Comparison of ENCODE assay signal across 12 cellular contexts in genomic region chr21:42078247-42079007, GRCh38. TPM values are rescaled to one million over a fixed set of nuclear protein-coding genes. Genes with fewer than 3 reads are reported as not detected.
"Had no signal": no experiment of that assay in that cellular context is flagged by ENCODE, and none has a peak within 500 bp of the region (broad histone marks: within the 10 kb centered on the region; RNA-seq: fewer than 3 reads in every experiment).

No MANE protein-coding gene starts in this region.

RNA-seq across cellular contexts. Expression of gene UMODL1, which starts 7.3 kb away (rescaled TPM):
- total RNA-seq: activated CD4-positive, alpha-beta memory T cell treated with anti-CD3 and anti-CD28 coated beads for 36 hours; activated CD4-positive, alpha-beta T cell treated with anti-CD3 and anti-CD28 coated beads for 36 hours; activated CD4-positive, alpha-beta T cell treated with anti-CD3 and anti-CD28 coated beads, Interleukin-2, amount 10 ng/mL, durations not matched to agents 24 days and 14 days; activated CD8-positive, alpha-beta memory T cell treated with anti-CD3 and anti-CD28 coated beads for 36 hours; activated CD8-positive, alpha-beta T cell treated with anti-CD3 and anti-CD28 coated beads, Interleukin-2, amount 10 ng/mL, durations not matched to agents 7 days and 5 days; activated T-helper 1 cell treated with anti-CD3 and anti-CD28 coated beads, Interleukin-12 subunit alpha, Interleukin-12 subunit beta, Interleukin-2, Interleukin-4 antibody, amounts not matched to agents 30 ng/mL and 10 ng/mL and 1 ng/mL, durations not matched to agents 14 hours and 24 hours and 36 hours; ascending aorta; breast epithelium; cardiac muscle cell; dermis blood vessel endothelial cell; foreskin keratinocyte had no signal
- polyA plus RNA-seq: cardiac muscle cell, foreskin keratinocyte, heart left ventricle had no signal
